ENCODE assay signal across 28 cellular contexts in genomic region chr12:106258226-106258625, GRCh38.
"Had no signal": no experiment of that assay in that cellular context is flagged by ENCODE, and none has a peak within 500 bp of the region (broad histone marks: within the 10 kb centered on the region; RNA-seq: fewer than 3 reads in every experiment).

No MANE protein-coding gene starts in this region.

- H3K9me3 ChIP-seq: neutrophil, ovary, psoas muscle, right lobe of liver, sigmoid colon, stomach, thoracic aorta, thyroid gland, tibial nerve, upper lobe of left lung had no signal

- H3K4me3 Mint-ChIP-seq: naive thymus-derived CD8-positive, alpha-beta T cell; natural killer cell treated with Interleukin-12 subunit alpha and Interleukin-12 subunit beta and Interleukin-15 and Interleukin-18, amount 100 ng/mL, for 72 hours; nephron progenitor cell; neural crest cell; stimulated activated effector memory CD8-positive, alpha-beta T cell treated with anti-CD3 and anti-CD28 coated beads, Interleukin-12 subunit alpha, Interleukin-12 subunit beta, amount 100 ng/mL, for 72 hours; stimulated activated naive B cell treated with anti-CD40 and anti-IgM and Interleukin-4, amounts not matched to agents 10 μg/mL and 1 μg/mL and 100 μg/mL, for 72 hours; stimulated activated naive CD8-positive, alpha-beta T cell treated with anti-CD3 and anti-CD28 coated beads, Interleukin-15, Interleukin-2, amounts not matched to agents 100 ng/mL and 50 ng/mL, for 24 hours had no signal

- H3K9ac ChIP-seq: parathyroid adenoma had no signal

- H3K27ac Mint-ChIP-seq: naive thymus-derived CD8-positive, alpha-beta T cell; natural killer cell treated with Interleukin-12 subunit alpha and Interleukin-12 subunit beta and Interleukin-15 and Interleukin-18, amount 100 ng/mL, for 72 hours; nephron progenitor cell; progenitor cell of endocrine pancreas; stimulated activated effector memory CD8-positive, alpha-beta T cell treated with anti-CD3 and anti-CD28 coated beads, Interleukin-12 subunit alpha, Interleukin-12 subunit beta, amount 100 ng/mL, for 72 hours; stimulated activated naive B cell treated with anti-CD40 and anti-IgM and Interleukin-4, amounts not matched to agents 10 μg/mL and 1 μg/mL and 100 μg/mL, for 72 hours; stimulated activated naive CD8-positive, alpha-beta T cell treated with anti-CD3 and anti-CD28 coated beads, Interleukin-15, Interleukin-2, amounts not matched to agents 100 ng/mL and 50 ng/mL, for 24 hours had no signal

- ATAC-seq: naive thymus-derived CD8-positive, alpha-beta T cell; natural killer cell treated with Interleukin-12 subunit alpha and Interleukin-12 subunit beta and Interleukin-15 and Interleukin-18, amount 100 ng/mL, for 72 hours; psoas muscle; right cardiac atrium; right lobe of liver; stimulated activated effector memory CD8-positive, alpha-beta T cell treated with anti-CD3 and anti-CD28 coated beads, Interleukin-12 subunit alpha, Interleukin-12 subunit beta, amount 100 ng/mL, for 72 hours; stimulated activated naive B cell treated with anti-CD40 and anti-IgM and Interleukin-4, amounts not matched to agents 10 μg/mL and 1 μg/mL and 100 μg/mL, for 72 hours had no signal

- H3K9me3 Mint-ChIP-seq: naive thymus-derived CD8-positive, alpha-beta T cell; natural killer cell treated with Interleukin-12 subunit alpha and Interleukin-12 subunit beta and Interleukin-15 and Interleukin-18, amount 100 ng/mL, for 72 hours; stimulated activated effector memory CD8-positive, alpha-beta T cell treated with anti-CD3 and anti-CD28 coated beads, Interleukin-12 subunit alpha, Interleukin-12 subunit beta, amount 100 ng/mL, for 72 hours; stimulated activated naive B cell treated with anti-CD40 and anti-IgM and Interleukin-4, amounts not matched to agents 10 μg/mL and 1 μg/mL and 100 μg/mL, for 72 hours; stimulated activated naive CD8-positive, alpha-beta T cell treated with anti-CD3 and anti-CD28 coated beads, Interleukin-15, Interleukin-2, amounts not matched to agents 100 ng/mL and 50 ng/mL, for 24 hours had no signal

- H3K36me3 Mint-ChIP-seq: naive thymus-derived CD8-positive, alpha-beta T cell; natural killer cell treated with Interleukin-12 subunit alpha and Interleukin-12 subunit beta and Interleukin-15 and Interleukin-18, amount 100 ng/mL, for 72 hours; stimulated activated effector memory CD8-positive, alpha-beta T cell treated with anti-CD3 and anti-CD28 coated beads, Interleukin-12 subunit alpha, Interleukin-12 subunit beta, amount 100 ng/mL, for 72 hours; stimulated activated naive B cell treated with anti-CD40 and anti-IgM and Interleukin-4, amounts not matched to agents 10 μg/mL and 1 μg/mL and 100 μg/mL, for 72 hours had no signal

- DNase-seq: naive thymus-derived CD8-positive, alpha-beta T cell; nephron progenitor cell; nucleus accumbens; ovary; psoas muscle; right cardiac atrium; sigmoid colon; small intestine; stimulated activated CD4-positive, alpha-beta T cell treated with anti-CD3 and anti-CD28 coated beads, Interleukin-15, amount 100 ng/mL, for 24 hours; stimulated activated CD4-positive, alpha-beta T cell treated with anti-CD3 and anti-CD28 coated beads, Interleukin-2, amount 100 ng/mL, for 24 hours; stimulated activated CD4-positive, alpha-beta T cell treated with anti-CD3 and anti-CD28 coated beads, Interleukin-2, amount 100 ng/mL, for 48 hours; stimulated activated CD4-positive, alpha-beta T cell treated with anti-CD3 and anti-CD28 coated beads, Interleukin-4, amount 100 ng/mL, for 24 hours; stimulated activated naive B cell treated with anti-CD40 and anti-IgM and Interleukin-4, amounts not matched to agents 10 μg/mL and 1 μg/mL and 100 μg/mL, for 72 hours; stimulated activated naive CD4-positive, alpha-beta T cell treated with Interleukin-2 at 50 U/mL for 16 hours; stomach; thyroid gland; trophoblast cell; upper lobe of left lung had no signal

- H3K4me3 ChIP-seq: ovary, psoas muscle, right lobe of liver, sigmoid colon, stomach, thoracic aorta, thyroid gland, tibial nerve, upper lobe of left lung had no signal

- H3K27me3 Mint-ChIP-seq: progenitor cell of endocrine pancreas; stimulated activated naive CD8-positive, alpha-beta T cell treated with anti-CD3 and anti-CD28 coated beads, Interleukin-15, Interleukin-2, amounts not matched to agents 100 ng/mL and 50 ng/mL, for 24 hours had no signal

- H3K27me3 ChIP-seq: neutrophil, ovary, right lobe of liver, sigmoid colon, stomach, thyroid gland, tibial nerve, upper lobe of left lung had no signal

- H3K27ac ChIP-seq: neutrophil, ovary, parathyroid adenoma, psoas muscle, right lobe of liver, sigmoid colon, stomach, thoracic aorta, thyroid gland, tibial nerve, upper lobe of left lung had no signal

- H3K4me1 ChIP-seq: parathyroid adenoma, psoas muscle, right lobe of liver, sigmoid colon, stomach, thyroid gland, tibial nerve, upper lobe of left lung had no signal

- H3K4me1 Mint-ChIP-seq: naive thymus-derived CD8-positive, alpha-beta T cell; nephron progenitor cell; neural crest cell; stimulated activated effector memory CD8-positive, alpha-beta T cell treated with anti-CD3 and anti-CD28 coated beads, Interleukin-12 subunit alpha, Interleukin-12 subunit beta, amount 100 ng/mL, for 72 hours had no signal

- H3K36me3 ChIP-seq: neutrophil, ovary, right lobe of liver, sigmoid colon, stomach, thoracic aorta, thyroid gland, tibial nerve, upper lobe of left lung had no signal
